9 cellular contexts compared by ENCODE assay signal in genomic region chr2:8234253-8234652, GRCh38.
A peak's percentile ranks its signal among the peaks of the same experiment; 100 is the strongest.
DNase-seq lines count a peak whose midpoint lies in the region; ATAC-seq and FAIRE-seq lines count a peak whose summit lies in the region.
"Had no signal": no experiment of that assay in that cellular context is flagged by ENCODE, and none has a peak within 500 bp of the region (broad histone marks: within the 10 kb centered on the region; RNA-seq: fewer than 3 reads in every experiment).

No MANE protein-coding gene starts in this region.

- DNase-seq in glomerular visceral epithelial cell (ENCODE audit: extremely low spot score) (peak; percentile 45), middle frontal gyrus (ENCODE audit: extremely low spot score, low spot score) (no peak), HTR-8/SVneo (ENCODE audit: insufficient read length, low spot score) (no peak), cortex of kidney (lab: John Stamatoyannopoulos, UW) (no peak), ureter (ENCODE audit: low spot score) (no peak)
- DNase-seq: foreskin melanocyte had no signal

- FAIRE-seq in HTR-8/SVneo (lab: Jason Lieb, UNC), result no peak

- ATAC-seq in GM18519 (IDR thresholded peaks at IDR 0.05; ENCODE audit: low FRiP score, unreplicated experiment) (peak; percentile 16), GM21723 (IDR thresholded peaks at IDR 0.05; ENCODE audit: unreplicated experiment) (peak; percentile 26), HG03520 (IDR thresholded peaks at IDR 0.05; ENCODE audit: unreplicated experiment) (peak; percentile 26)
